1 cellular context compared by ENCODE assay signal in genomic region chr17:38691154-38691553, GRCh38.
A peak's percentile ranks its signal among the peaks of the same experiment; 100 is the strongest.
TF ChIP-seq lines count a peak whose summit lies in the region.

No MANE protein-coding gene starts in this region.

TF ChIP-seq in HepG2, 621 proteins besides CTCF, POLR2A, EP300 and RAD21 (continued from another document and continues in another):
- TF ChIP-seq UBTF (CRISPR knock-in tag; IDR thresholded peaks at IDR 0.05) (peak; percentile 41; the same call in 1 of the 2 replicates), HIVEP1 (CRISPR knock-in tag; IDR thresholded peaks at IDR 0.05) (peak; percentile 64; the same call in 1 of the 2 replicates), ZBTB26 (CRISPR knock-in tag; IDR thresholded peaks at IDR 0.05; ENCODE audit: borderline replicate concordance) (peak; percentile 80; the same call in 1 of the 2 replicates), PAXIP1 (CRISPR knock-in tag; conservative IDR thresholded peaks at IDR 0.05) (peak; percentile 60; the same call in 1 of the 2 replicates), ZNF10 (CRISPR knock-in tag; IDR thresholded peaks at IDR 0.05; ENCODE audit: borderline replicate concordance, low read depth) (no peak), MIXL1 (CRISPR knock-in tag; IDR thresholded peaks at IDR 0.05) (0 out of 2 replicates have a peak, but pooled peaks have one; percentile 31), ARNT2 (CRISPR knock-in tag; IDR thresholded peaks at IDR 0.05; ENCODE audit: low read depth) (no peak), BORCS8-MEF2B (CRISPR knock-in tag; IDR thresholded peaks at IDR 0.05) (no peak), PITX1 (CRISPR knock-in tag; IDR thresholded peaks at IDR 0.05) (peak; percentile 84), ZNF142 (CRISPR knock-in tag; IDR thresholded peaks at IDR 0.05) (peak; percentile 85), ZNF512 (CRISPR knock-in tag; IDR thresholded peaks at IDR 0.05) (no peak), SKI (IDR thresholded peaks at IDR 0.05; ENCODE audit: partially characterized antibody) (peak; percentile 94), SUZ12 (IDR thresholded peaks at IDR 0.05; ENCODE audit: low read depth, low read length) (no peak), ZNF34 (CRISPR knock-in tag; IDR thresholded peaks at IDR 0.05; ENCODE audit: borderline replicate concordance) (no peak), HMGA1 (CRISPR knock-in tag; conservative IDR thresholded peaks at IDR 0.05) (no peak), ZNF503 (CRISPR knock-in tag; IDR thresholded peaks at IDR 0.05) (0 out of 2 replicates have a peak, but pooled peaks have one; percentile 33), NR2F2 (IDR thresholded peaks at IDR 0.05; ENCODE audit: borderline replicate concordance, low read depth) (peak; percentile 88), ZC3H13 (CRISPR knock-in tag; IDR thresholded peaks at IDR 0.05) (no peak), MTA1 (CRISPR knock-in tag; IDR thresholded peaks at IDR 0.05; ENCODE audit: borderline replicate concordance) (0 out of 2 replicates have a peak, but pooled peaks have one; percentile 43), SOX6 (IDR thresholded peaks at IDR 0.05) (no peak), SOX6 (CRISPR knock-in tag; IDR thresholded peaks at IDR 0.05) (peak; percentile 59), BCL6 (CRISPR knock-in tag; IDR thresholded peaks at IDR 0.05) (peak; percentile 85), ELF3 (CRISPR knock-in tag; IDR thresholded peaks at IDR 0.05) (peak; percentile 30; the same call in 1 of the 2 replicates), ZNF788 (CRISPR knock-in tag; IDR thresholded peaks at IDR 0.05; ENCODE audit: borderline replicate concordance) (peak; percentile 64; the same call in 1 of the 2 replicates), MED1 (CRISPR knock-in tag; IDR thresholded peaks at IDR 0.05) (0 out of 2 replicates have a peak, but pooled peaks have one; percentile 18)
- TF ChIP-seq, protein P1, sequence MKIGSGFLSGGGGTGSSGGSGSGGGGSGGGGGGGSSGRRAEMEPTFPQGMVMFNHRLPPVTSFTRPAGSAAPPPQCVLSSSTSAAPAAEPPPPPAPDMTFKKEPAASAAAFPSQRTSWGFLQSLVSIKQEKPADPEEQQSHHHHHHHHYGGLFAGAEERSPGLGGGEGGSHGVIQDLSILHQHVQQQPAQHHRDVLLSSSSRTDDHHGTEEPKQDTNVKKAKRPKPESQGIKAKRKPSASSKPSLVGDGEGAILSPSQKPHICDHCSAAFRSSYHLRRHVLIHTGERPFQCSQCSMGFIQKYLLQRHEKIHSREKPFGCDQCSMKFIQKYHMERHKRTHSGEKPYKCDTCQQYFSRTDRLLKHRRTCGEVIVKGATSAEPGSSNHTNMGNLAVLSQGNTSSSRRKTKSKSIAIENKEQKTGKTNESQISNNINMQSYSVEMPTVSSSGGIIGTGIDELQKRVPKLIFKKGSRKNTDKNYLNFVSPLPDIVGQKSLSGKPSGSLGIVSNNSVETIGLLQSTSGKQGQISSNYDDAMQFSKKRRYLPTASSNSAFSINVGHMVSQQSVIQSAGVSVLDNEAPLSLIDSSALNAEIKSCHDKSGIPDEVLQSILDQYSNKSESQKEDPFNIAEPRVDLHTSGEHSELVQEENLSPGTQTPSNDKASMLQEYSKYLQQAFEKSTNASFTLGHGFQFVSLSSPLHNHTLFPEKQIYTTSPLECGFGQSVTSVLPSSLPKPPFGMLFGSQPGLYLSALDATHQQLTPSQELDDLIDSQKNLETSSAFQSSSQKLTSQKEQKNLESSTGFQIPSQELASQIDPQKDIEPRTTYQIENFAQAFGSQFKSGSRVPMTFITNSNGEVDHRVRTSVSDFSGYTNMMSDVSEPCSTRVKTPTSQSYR (CRISPR knock-in tag; IDR thresholded peaks at IDR 0.05; ENCODE audit: borderline replicate concordance) = peak; percentile 71; the same call in 1 of the 2 replicates
- TF ChIP-seq, protein P2, sequence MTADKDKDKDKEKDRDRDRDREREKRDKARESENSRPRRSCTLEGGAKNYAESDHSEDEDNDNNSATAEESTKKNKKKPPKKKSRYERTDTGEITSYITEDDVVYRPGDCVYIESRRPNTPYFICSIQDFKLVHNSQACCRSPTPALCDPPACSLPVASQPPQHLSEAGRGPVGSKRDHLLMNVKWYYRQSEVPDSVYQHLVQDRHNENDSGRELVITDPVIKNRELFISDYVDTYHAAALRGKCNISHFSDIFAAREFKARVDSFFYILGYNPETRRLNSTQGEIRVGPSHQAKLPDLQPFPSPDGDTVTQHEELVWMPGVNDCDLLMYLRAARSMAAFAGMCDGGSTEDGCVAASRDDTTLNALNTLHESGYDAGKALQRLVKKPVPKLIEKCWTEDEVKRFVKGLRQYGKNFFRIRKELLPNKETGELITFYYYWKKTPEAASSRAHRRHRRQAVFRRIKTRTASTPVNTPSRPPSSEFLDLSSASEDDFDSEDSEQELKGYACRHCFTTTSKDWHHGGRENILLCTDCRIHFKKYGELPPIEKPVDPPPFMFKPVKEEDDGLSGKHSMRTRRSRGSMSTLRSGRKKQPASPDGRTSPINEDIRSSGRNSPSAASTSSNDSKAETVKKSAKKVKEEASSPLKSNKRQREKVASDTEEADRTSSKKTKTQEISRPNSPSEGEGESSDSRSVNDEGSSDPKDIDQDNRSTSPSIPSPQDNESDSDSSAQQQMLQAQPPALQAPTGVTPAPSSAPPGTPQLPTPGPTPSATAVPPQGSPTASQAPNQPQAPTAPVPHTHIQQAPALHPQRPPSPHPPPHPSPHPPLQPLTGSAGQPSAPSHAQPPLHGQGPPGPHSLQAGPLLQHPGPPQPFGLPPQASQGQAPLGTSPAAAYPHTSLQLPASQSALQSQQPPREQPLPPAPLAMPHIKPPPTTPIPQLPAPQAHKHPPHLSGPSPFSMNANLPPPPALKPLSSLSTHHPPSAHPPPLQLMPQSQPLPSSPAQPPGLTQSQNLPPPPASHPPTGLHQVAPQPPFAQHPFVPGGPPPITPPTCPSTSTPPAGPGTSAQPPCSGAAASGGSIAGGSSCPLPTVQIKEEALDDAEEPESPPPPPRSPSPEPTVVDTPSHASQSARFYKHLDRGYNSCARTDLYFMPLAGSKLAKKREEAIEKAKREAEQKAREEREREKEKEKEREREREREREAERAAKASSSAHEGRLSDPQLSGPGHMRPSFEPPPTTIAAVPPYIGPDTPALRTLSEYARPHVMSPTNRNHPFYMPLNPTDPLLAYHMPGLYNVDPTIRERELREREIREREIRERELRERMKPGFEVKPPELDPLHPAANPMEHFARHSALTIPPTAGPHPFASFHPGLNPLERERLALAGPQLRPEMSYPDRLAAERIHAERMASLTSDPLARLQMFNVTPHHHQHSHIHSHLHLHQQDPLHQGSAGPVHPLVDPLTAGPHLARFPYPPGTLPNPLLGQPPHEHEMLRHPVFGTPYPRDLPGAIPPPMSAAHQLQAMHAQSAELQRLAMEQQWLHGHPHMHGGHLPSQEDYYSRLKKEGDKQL (CRISPR knock-in tag; IDR thresholded peaks at IDR 0.05; ENCODE audit: low read depth) = peak; percentile 27; the same call in 1 of the 2 replicates
